In the genomic region with DNA sequence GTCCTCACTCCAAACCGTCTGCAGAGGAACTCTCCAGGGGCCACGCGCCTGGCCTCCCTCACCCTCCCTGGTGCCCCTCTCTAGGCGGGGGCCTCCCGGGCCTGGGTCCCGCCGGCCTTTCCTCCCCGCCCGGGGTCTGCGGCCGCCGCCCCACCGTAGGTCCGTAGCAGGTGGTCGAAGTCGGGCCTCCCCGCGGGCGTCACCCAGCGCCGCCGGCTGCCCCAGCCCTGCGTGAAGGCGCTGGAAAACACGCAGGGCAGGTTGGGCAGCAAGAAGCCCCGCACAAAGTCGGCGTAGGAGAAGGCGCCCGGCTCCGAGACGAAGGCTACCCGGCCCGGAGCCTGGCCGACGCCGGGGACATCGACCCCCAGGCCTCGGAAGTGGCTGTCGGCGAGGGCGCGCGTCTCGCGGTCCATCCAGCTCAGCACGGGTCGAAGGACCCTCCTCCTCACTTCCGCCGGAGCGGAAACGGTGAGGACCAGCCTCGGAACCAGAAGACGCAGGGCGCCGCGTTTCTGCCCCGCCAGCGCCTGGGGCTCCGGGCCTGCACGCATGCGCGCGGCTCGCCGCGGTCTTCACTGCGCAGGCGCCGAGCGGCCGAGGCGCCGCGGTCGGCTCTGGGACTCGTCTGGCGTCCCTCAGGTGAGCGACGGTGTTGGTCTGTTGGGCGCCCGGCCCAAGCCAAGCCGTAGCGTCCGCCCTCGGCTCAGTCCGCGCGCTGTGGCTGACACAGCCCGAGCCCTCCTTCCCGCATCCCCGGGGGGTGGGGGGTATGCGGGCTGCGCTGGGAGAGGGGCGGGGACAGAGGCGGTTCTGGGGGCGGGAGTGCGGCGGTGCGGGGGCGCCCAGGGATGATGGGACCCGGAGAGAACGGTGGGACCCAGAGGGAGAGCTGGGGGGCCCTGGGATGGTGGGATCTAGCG, we compare ENCODE assay signal across 8 cellular contexts. TPM values are rescaled to one million over a fixed set of nuclear protein-coding genes. Genes with fewer than 3 reads are reported as not detected.
DNase-seq lines count a peak whose midpoint lies in the region; ATAC-seq, FAIRE-seq and TF ChIP-seq lines count a peak whose summit lies in the region.

A gene with protein sequence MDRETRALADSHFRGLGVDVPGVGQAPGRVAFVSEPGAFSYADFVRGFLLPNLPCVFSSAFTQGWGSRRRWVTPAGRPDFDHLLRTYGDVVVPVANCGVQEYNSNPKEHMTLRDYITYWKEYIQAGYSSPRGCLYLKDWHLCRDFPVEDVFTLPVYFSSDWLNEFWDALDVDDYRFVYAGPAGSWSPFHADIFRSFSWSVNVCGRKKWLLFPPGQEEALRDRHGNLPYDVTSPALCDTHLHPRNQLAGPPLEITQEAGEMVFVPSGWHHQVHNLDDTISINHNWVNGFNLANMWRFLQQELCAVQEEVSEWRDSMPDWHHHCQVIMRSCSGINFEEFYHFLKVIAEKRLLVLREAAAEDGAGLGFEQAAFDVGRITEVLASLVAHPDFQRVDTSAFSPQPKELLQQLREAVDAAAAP (minus strand): TSS at position 445 of the 923 bp plus-strand sequence. CDS start 29 bp downstream, at position 416.
Gene SNAP47 (plus strand): TSS at position 578 of the 923 bp plus-strand sequence. CDS start 12,302 bp downstream, outside the sequence.

- peak within 1 kb of the TSS; percentile 81 for H3K27ac ChIP-seq in keratinocyte (ENCODE audit: control insufficient read depth, insufficient read depth, low read length)

- H3K79me2 ChIP-seq in keratinocyte (ENCODE audit: control insufficient read depth, insufficient read depth, low read length): peaks cover 70% of the 10 kb centered on the region

- ATAC-seq in GM19025 (IDR thresholded peaks at IDR 0.05; ENCODE audit: low read depth, unreplicated experiment): peak; percentile 94
- peak; percentile 96 for ATAC-seq in HG03280 (IDR thresholded peaks at IDR 0.05; ENCODE audit: unreplicated experiment)
- ATAC-seq in activated CD4-positive, CD25-positive, alpha-beta regulatory T cell treated with anti-CD3 and anti-CD28 coated beads, Interleukin-2, amount 50 U/mL, for 24 hours: peak; percentile 93 to 94
- ATAC-seq in central memory CD8-positive, alpha-beta T cell (replicated peaks; ENCODE audit: extremely low read depth, poor library complexity, severe bottlenecking): peak; percentile 83

- H3K27me3 Mint-ChIP-seq in central memory CD8-positive, alpha-beta T cell: no peaks in the 10 kb centered on the region

- H4K20me1 ChIP-seq in keratinocyte (ENCODE audit: control insufficient read depth, extremely low read depth, insufficient read depth, low read length): peaks cover 5% of the 10 kb centered on the region

- no peak for FAIRE-seq in keratinocyte (lab: Jason Lieb, UNC)

- peak; percentile 59 for DNase-seq in AG09309 (ENCODE audit: low read depth)
- DNase-seq in NCI-H446 (lab: John Stamatoyannopoulos, UW): peak; percentile 83 to 95
- peak; percentile 89 to 93 for DNase-seq in central memory CD8-positive, alpha-beta T cell (ENCODE audit: low spot score in 2 of 2)
- DNase-seq in keratinocyte (ENCODE audit: low read depth, low spot score): peak; percentile 59
- peak; percentile 88 to 90 (median 89) for DNase-seq in stimulated activated CD4-positive, alpha-beta T cell treated with anti-CD3 and anti-CD28 coated beads, Interleukin-12 subunit alpha, Interleukin-12 subunit beta, amount 100 ng/mL, for 48 hours (ENCODE audit: low read depth in 2 of 3, low spot score in 1 of 3)

- no peaks in the 10 kb centered on the region for H3K9me3 Mint-ChIP-seq in central memory CD8-positive, alpha-beta T cell

- H3K4me2 ChIP-seq in keratinocyte (ENCODE audit: control insufficient read depth, extremely low read depth, insufficient read depth, low read depth, low read length): peak within 1 kb of the TSS; percentile 97

- peaks cover 56% of the 10 kb centered on the region for H3K4me1 Mint-ChIP-seq in central memory CD8-positive, alpha-beta T cell

- H3K4me1 ChIP-seq in keratinocyte (ENCODE audit: control insufficient read depth, extremely low read depth, insufficient read depth, low read length): peaks cover 16% of the 10 kb centered on the region

- dilution Hi-C loops in keratinocyte (cut with MboI; ENCODE audit: extremely low pct_ligation_motif_present, low sequenced_read_pairs): no loop called here

- peak within 1 kb of the TSS; percentile 79 for H2AFZ ChIP-seq in keratinocyte (ENCODE audit: control insufficient read depth, low read length)

- peaks cover 3% of the 10 kb centered on the region for H3K9me1 ChIP-seq in keratinocyte (ENCODE audit: control insufficient read depth, extremely low read depth, insufficient read depth, low read length)

- peaks cover 18% of the 10 kb centered on the region for H3K36me3 Mint-ChIP-seq in central memory CD8-positive, alpha-beta T cell (ENCODE audit: insufficient read depth)

- H3K9me3 ChIP-seq in keratinocyte (ENCODE audit: control insufficient read depth, low read depth, low read length): no peaks in the 10 kb centered on the region

- no peaks in the 10 kb centered on the region for H3K27me3 ChIP-seq in keratinocyte (ENCODE audit: control insufficient read depth, extremely low read depth, insufficient read depth, low read length)

- peaks cover 15 to 16% of the 10 kb centered on the region in 2 experiments for H3K36me3 ChIP-seq in keratinocyte (ENCODE audit: control insufficient read depth in 2 of 2, extremely low read depth in 1 of 2, insufficient read depth in 2 of 2, low read length in 2 of 2)

- peak within 1 kb of the TSS; percentile 95 for H3K4me3 Mint-ChIP-seq in central memory CD8-positive, alpha-beta T cell

- TF ChIP-seq CTCF in AG09309 (IDR thresholded peaks at IDR 0.05; ENCODE audit: control insufficient read depth, insufficient read depth, low read depth, low read length, missing control alignments) (no peak), keratinocyte (optimal IDR thresholded peaks at IDR 0.05 in 1 of 3, IDR thresholded peaks at IDR 0.05 in 1 of 3, conservative IDR thresholded peaks at IDR 0.05 in 1 of 3; ENCODE audit: extremely low read depth in 1 of 3, insufficient read depth in 2 of 3, low read length in 3 of 3) (no peak)

- H3K27ac Mint-ChIP-seq in central memory CD8-positive, alpha-beta T cell (ENCODE audit: low read depth): peak within 1 kb of the TSS; percentile 98

- H3K4me3 ChIP-seq in AG09309 (ENCODE audit: control insufficient read depth, low read depth, low read length) (peak within 1 kb of the TSS; percentile 97), keratinocyte (ENCODE audit: control insufficient read depth in 2 of 3, extremely low read depth in 1 of 3, insufficient read depth in 2 of 3, low read depth in 1 of 3, low read length in 3 of 3) (peak within 1 kb of the TSS; percentile 69 to 94 (median 78))

- H3K9ac ChIP-seq in keratinocyte (ENCODE audit: control insufficient read depth, extremely low read depth, insufficient read depth, low read length): peak within 1 kb of the TSS; percentile 86

RNA-seq across cellular contexts. Expression of the first gene that starts in this region (rescaled TPM):
- polyA plus RNA-seq in keratinocyte: 17.1 to 25.0 TPM (median 19.5 TPM) in 3 replicates
- polyA plus RNA-seq in keratinocyte (2011; ENCODE audit: low read depth): 2.3 TPM
- polyA plus RNA-seq in keratinocyte (2011; cell fraction: cytosol; rRNA removed): 13.0 and 19.4 TPM in 2 replicates
- 21.4 and 23.2 TPM in 2 replicates for polyA plus RNA-seq in keratinocyte (2011; cell fraction: nucleus; rRNA removed)
- 5.9 and 20.5 TPM in 2 replicates for polyA plus RNA-seq in keratinocyte (2012; ENCODE audit: low replicate concordance)
- polyA minus RNA-seq in keratinocyte: 33.5 to 41.8 TPM (median 33.9 TPM) in 3 replicates
- 28.2 TPM for polyA minus RNA-seq in keratinocyte (2011; cell fraction: cytosol; rRNA and poly(A)+ RNA removed)
- 20.1 and 22.4 TPM in 2 replicates for polyA minus RNA-seq in keratinocyte (2011; cell fraction: nucleus; rRNA and poly(A)+ RNA removed)

RNA-seq across cellular contexts. Expression of gene SNAP47, which starts in this region (rescaled TPM):
- 19.3 to 30.4 TPM (median 24.8 TPM) in 3 replicates for polyA plus RNA-seq in keratinocyte
- 9.7 TPM for polyA plus RNA-seq in keratinocyte (2011; ENCODE audit: low read depth)
- polyA plus RNA-seq in keratinocyte (2011; cell fraction: cytosol; rRNA removed): 31.4 and 31.8 TPM in 2 replicates
- 21.6 and 23.4 TPM in 2 replicates for polyA plus RNA-seq in keratinocyte (2011; cell fraction: nucleus; rRNA removed)
- polyA plus RNA-seq in keratinocyte (2012; ENCODE audit: low replicate concordance): 20.7 and 24.0 TPM in 2 replicates
- 16.5 to 28.5 TPM (median 21.7 TPM) in 3 replicates for polyA minus RNA-seq in keratinocyte
- polyA minus RNA-seq in keratinocyte (2011; cell fraction: cytosol; rRNA and poly(A)+ RNA removed): 18.0 TPM
- polyA minus RNA-seq in keratinocyte (2011; cell fraction: nucleus; rRNA and poly(A)+ RNA removed): 9.7 and 15.4 TPM in 2 replicates

Comparison
In these comparisons a context has a peak if more than half of its experiments do, and no peak if none do; other contexts are left out.
1. Peak in every context shown above with its lines: DNase-seq, ATAC-seq, H3K4me3 ChIP-seq and H3K27ac ChIP-seq.